Comparison of ENCODE assay signal across 8 cellular contexts in the genomic region with DNA sequence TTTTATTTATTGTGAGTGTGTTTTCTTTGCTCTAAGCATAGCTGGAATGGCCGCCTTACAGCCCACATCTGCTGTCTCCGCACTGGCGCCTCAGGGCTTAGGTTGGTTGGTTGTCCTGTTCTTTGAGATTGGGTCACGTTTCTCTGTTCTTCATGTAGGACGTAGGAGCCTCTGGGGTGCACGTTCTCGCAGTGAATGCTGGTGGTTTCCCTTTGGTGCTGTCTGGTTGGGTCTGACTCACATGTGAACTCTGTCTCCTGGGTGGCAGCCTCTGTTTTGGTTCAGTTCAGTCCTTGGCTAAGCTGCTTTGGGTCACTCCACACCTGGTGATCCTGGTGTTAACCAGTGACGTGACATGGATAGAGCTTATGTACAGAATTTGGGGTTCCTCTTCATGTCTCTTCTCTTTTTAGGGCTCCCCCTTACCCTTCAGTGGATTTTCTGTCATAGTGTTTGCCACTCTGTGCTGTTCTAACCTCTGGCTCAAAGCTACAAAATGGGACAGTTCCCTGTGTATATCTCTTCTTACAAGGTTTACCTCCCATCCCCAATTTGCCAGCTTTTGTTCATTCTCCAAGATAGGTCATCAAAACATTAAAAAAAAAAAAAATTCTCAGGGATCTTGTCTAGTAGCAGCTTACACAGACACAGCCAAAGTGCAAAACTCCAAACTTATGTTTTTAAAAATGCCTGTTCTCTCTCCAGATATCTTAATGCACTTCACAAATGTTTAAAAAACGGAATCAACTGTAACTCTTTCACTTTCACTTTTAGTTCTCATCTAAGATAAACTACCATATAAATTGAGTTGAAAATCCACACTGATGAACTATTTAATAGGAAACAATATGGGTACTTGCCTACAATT. TPM values are rescaled to one million over a fixed set of nuclear protein-coding genes. Genes with fewer than 3 reads are reported as not detected.
DNase-seq lines count a peak whose midpoint lies in the region; ATAC-seq and TF ChIP-seq lines count a peak whose summit lies in the region.

No MANE protein-coding gene starts in this region.

- ATAC-seq in GM19468 (IDR thresholded peaks at IDR 0.05; ENCODE audit: extremely low read depth, unreplicated experiment) (peak; percentile 90), Right ventricle myocardium inferior (peak; percentile 8)

- no peaks in the 10 kb centered on the region for H3K36me3 Mint-ChIP-seq in IgD-negative memory B cell

- TF ChIP-seq POLR2A in esophagus squamous epithelium (IDR thresholded peaks at IDR 0.05): no peak

- H3K27me3 Mint-ChIP-seq in IgD-negative memory B cell: no peaks in the 10 kb centered on the region

- H3K9me3 ChIP-seq in esophagus squamous epithelium: no peaks in the 10 kb centered on the region

- peak overlapping the region in 2 of 4 donors; percentile 14 to 43 for H3K4me3 ChIP-seq in esophagus squamous epithelium

- H3K27me3 ChIP-seq in esophagus squamous epithelium: no peaks in the 10 kb centered on the region

- DNase-seq in AG20443 (ENCODE audit: low spot score) (peak; percentile 58), Right ventricle myocardium inferior (ENCODE audit: missing footprints) (no peak), esophagus squamous epithelium (lab: John Stamatoyannopoulos, UW) (no peak), NCI-H510A (lab: John Stamatoyannopoulos, UW) (no peak)
- DNase-seq in activated CD8-positive, alpha-beta memory T cell treated with anti-CD3 and anti-CD28 coated beads, Interleukin-2, amount 50 U/mL, for 4 hours: peak; percentile 68
- peak; percentile 78 for DNase-seq in stimulated activated CD4-positive, alpha-beta T cell treated with anti-CD3 and anti-CD28 coated beads, Interleukin-4, amount 100 ng/mL, for 24 hours

- H3K4me1 ChIP-seq in esophagus squamous epithelium: peaks cover 0 to 22% (median 0%) of the 10 kb centered on the region in 3 donors

- peaks cover 19 to 28% (median 24%) of the 10 kb centered on the region in 3 donors for H3K4me1 Mint-ChIP-seq in IgD-negative memory B cell

- peak overlapping the region; percentile 74 to 93 (median 82) for H3K4me3 Mint-ChIP-seq in IgD-negative memory B cell

- peak overlapping the region in 2 of 4 donors; percentile 36 to 61 for H3K27ac ChIP-seq in esophagus squamous epithelium

- H3K27ac Mint-ChIP-seq in IgD-negative memory B cell: peak overlapping the region; percentile 93 to 97 (median 95)

- H3K9me3 Mint-ChIP-seq in IgD-negative memory B cell: no peaks in the 10 kb centered on the region

- WGBS in esophagus squamous epithelium, 2 donors: 46 to 55% methylated on average over 9 of the region's 9 CpGs

- TF ChIP-seq CTCF in esophagus squamous epithelium (IDR thresholded peaks at IDR 0.05): no peak

- H3K36me3 ChIP-seq in esophagus squamous epithelium: no peaks in the 10 kb centered on the region

- intact Hi-C loops in Right ventricle myocardium inferior (cut with DNase I) (no loop called here), esophagus squamous epithelium (cut with DNase I) (no loop called here)

RNA-seq across cellular contexts. Expression of a gene that starts 12.8 kb away (rescaled TPM):
- polyA plus RNA-seq in IgD-negative memory B cell: 76.4 TPM
- 13.4 TPM for total RNA-seq in Right ventricle myocardium inferior
- 10 to 100 TPM in 3 of 4 donors, 1 to 10 TPM in 1; 7.7 to 44.8 (median 12.0) TPM for total RNA-seq in esophagus squamous epithelium

Comparison
In these comparisons a context has a peak if more than half of its experiments do, and no peak if none do; other contexts are left out.
1. DNase-seq: peak in AG20443 (single experiment), activated CD8-positive, alpha-beta memory T cell treated with anti-CD3 and anti-CD28 coated beads, Interleukin-2, amount 50 U/mL, for 4 hours (single experiment) and stimulated activated CD4-positive, alpha-beta T cell treated with anti-CD3 and anti-CD28 coated beads, Interleukin-4, amount 100 ng/mL, for 24 hours (single experiment); none in Right ventricle myocardium inferior (single experiment), esophagus squamous epithelium (single experiment) and NCI-H510A (single experiment).